1 cellular context compared by ENCODE assay signal in genomic region chr9:34047864-34048729, GRCh38.
A peak's percentile ranks its signal among the peaks of the same experiment; 100 is the strongest.
TF ChIP-seq lines count a peak whose summit lies in the region.

No MANE protein-coding gene starts in this region.

TF ChIP-seq in GM12878, 131 proteins besides CTCF, POLR2A, EP300 and RAD21 (continued from another document):
- TF ChIP-seq ZBTB40 (IDR thresholded peaks at IDR 0.05; ENCODE audit: borderline replicate concordance) (peak; percentile 50; the same call in 1 of the 2 replicates), NR2F1 (conservative IDR thresholded peaks at IDR 0.05) (no peak), RELA (IDR thresholded peaks at IDR 0.05; ENCODE audit: borderline replicate concordance, partially characterized antibody) (no peak), SIX5 (IDR thresholded peaks at IDR 0.05; ENCODE audit: low read depth, low read length, severe bottlenecking) (no peak), MYB (IDR thresholded peaks at IDR 0.05; ENCODE audit: borderline replicate concordance, low read depth, low read length) (no peak), POLR2AphosphoS5 (IDR thresholded peaks at IDR 0.05; ENCODE audit: low read length) (no peak), SKIL (IDR thresholded peaks at IDR 0.05; ENCODE audit: low read depth, poor library complexity, severe bottlenecking) (no peak), SREBF2 (IDR thresholded peaks at IDR 0.05; ENCODE audit: low read length) (no peak)
